ENCODE assay signal across 17 cellular contexts in the genomic region with DNA sequence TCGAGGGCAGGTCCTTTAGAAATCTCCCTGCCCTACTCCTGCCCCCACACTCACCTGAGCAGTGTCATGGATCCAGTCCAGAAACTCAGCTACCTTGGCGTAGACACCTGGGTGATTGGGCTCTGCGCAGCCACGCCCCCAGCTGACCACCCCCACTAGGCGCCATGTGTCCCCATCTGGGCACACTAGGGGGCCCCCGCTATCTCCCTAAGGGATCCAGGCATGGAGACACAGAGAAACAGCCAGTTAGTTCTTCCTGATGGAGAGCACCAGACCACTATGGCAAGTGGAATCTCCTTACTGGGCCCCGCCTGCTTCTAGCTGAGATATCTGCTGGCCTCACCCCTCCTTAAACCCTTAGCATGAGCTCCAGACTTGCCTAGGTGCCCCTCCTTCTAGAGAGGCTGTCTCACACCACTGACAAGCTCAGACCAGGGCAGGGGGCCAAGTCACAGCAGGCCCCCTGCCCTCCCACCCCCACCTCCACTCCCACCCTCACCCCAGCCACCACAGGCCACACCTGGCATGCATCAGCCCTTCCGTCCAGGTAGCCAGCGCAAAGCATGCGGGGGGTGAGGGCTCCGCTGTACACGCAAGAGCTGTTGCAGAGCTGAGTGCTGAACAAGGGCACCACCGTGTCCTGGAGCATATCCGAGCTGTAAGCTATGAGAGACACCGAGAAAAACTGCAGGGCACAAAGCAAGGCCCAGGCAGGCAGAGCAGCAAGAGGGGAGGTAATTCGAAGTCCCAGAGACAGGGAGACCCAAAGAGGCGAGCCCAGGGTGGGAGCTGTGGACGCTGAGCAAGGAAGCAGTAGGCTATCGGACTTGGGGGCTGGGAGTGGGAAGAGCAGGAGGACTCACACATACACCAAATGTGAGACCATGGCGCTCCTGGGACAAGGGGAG. TPM values are rescaled to one million over a fixed set of nuclear protein-coding genes. Genes with fewer than 3 reads are reported as not detected.
DNase-seq lines count a peak whose midpoint lies in the region; ATAC-seq, FAIRE-seq and TF ChIP-seq lines count a peak whose summit lies in the region.
"Had no signal": no experiment of that assay in that cellular context is flagged by ENCODE, and none has a peak within 500 bp of the region (broad histone marks: within the 10 kb centered on the region; RNA-seq: fewer than 3 reads in every experiment).

No MANE protein-coding gene starts in this region.

- POLR2A ChIA-PET in RWPE1 (lab: Yijun Ruan, JAX; ENCODE audit: low non-redundant PET) = interaction anchor here (0.6 kb wide), 1 partner anchor 13 kb away, joined by 3 read pairs; no protein-coding TSS in a partner anchor

- H3K9me3 ChIP-seq in smooth muscle cell (replicated peaks; ENCODE audit: low read depth) (no peaks in the 10 kb centered on the region), ovary (no peaks in the 10 kb centered on the region)

- H3K27me3 ChIP-seq in smooth muscle cell (ENCODE audit: low read depth) (no peaks in the 10 kb centered on the region), ovary (no peaks in the 10 kb centered on the region)

- H3K4me1 Mint-ChIP-seq in natural killer cell treated with Interleukin-12 subunit alpha and Interleukin-12 subunit beta and Interleukin-15 and Interleukin-18, amount 100 ng/mL, for 72 hours (ENCODE audit: low read depth in 2 of 2) = peaks cover 10 to 11% of the 10 kb centered on the region in 2 donors

- no peaks in the 10 kb centered on the region for H3K36me3 Mint-ChIP-seq in natural killer cell treated with Interleukin-12 subunit alpha and Interleukin-12 subunit beta and Interleukin-15 and Interleukin-18, amount 100 ng/mL, for 72 hours
- H3K36me3 Mint-ChIP-seq: activated naive CD8-positive, alpha-beta T cell treated with anti-CD3 and anti-CD28 coated beads, Interleukin-2, amount 10 ng/mL, durations not matched to agents 7 days and 5 days had no signal

- H3K9me3 Mint-ChIP-seq in natural killer cell treated with Interleukin-12 subunit alpha and Interleukin-12 subunit beta and Interleukin-15 and Interleukin-18, amount 100 ng/mL, for 72 hours = no peaks in the 10 kb centered on the region
- H3K9me3 Mint-ChIP-seq: activated naive CD8-positive, alpha-beta T cell treated with anti-CD3 and anti-CD28 coated beads, Interleukin-2, amount 10 ng/mL, durations not matched to agents 7 days and 5 days; brain; T-helper 1 cell treated with Interleukin-12 subunit alpha and Interleukin-12 subunit beta and Interleukin-4 antibody, amounts not matched to agents 30 μg/mL and 1 μg/mL, for 36 hours had no signal

- H3K4me3 Mint-ChIP-seq in natural killer cell treated with Interleukin-12 subunit alpha and Interleukin-12 subunit beta and Interleukin-15 and Interleukin-18, amount 100 ng/mL, for 72 hours = no peak overlapping the region
- H3K4me3 Mint-ChIP-seq: activated naive CD8-positive, alpha-beta T cell treated with anti-CD3 and anti-CD28 coated beads, Interleukin-2, amount 10 ng/mL, durations not matched to agents 7 days and 5 days; brain; T-helper 1 cell treated with Interleukin-12 subunit alpha and Interleukin-12 subunit beta and Interleukin-4 antibody, amounts not matched to agents 30 μg/mL and 1 μg/mL, for 36 hours had no signal

- no peaks in the 10 kb centered on the region for H3K4me1 ChIP-seq in smooth muscle cell (ENCODE audit: low read depth)
- no peaks in the 10 kb centered on the region for H3K4me1 ChIP-seq in ovary (ENCODE audit: insufficient read depth)

- H3K27ac Mint-ChIP-seq in natural killer cell treated with Interleukin-12 subunit alpha and Interleukin-12 subunit beta and Interleukin-15 and Interleukin-18, amount 100 ng/mL, for 72 hours = no peak overlapping the region
- H3K27ac Mint-ChIP-seq: activated naive CD8-positive, alpha-beta T cell treated with anti-CD3 and anti-CD28 coated beads, Interleukin-2, amount 10 ng/mL, durations not matched to agents 7 days and 5 days; T-helper 1 cell treated with Interleukin-12 subunit alpha and Interleukin-12 subunit beta and Interleukin-4 antibody, amounts not matched to agents 30 μg/mL and 1 μg/mL, for 36 hours had no signal

- no peak overlapping the region for H3K4me3 ChIP-seq in smooth muscle cell
- no peak overlapping the region for H3K4me3 ChIP-seq in ovary

- no peak for DNase-seq in HTR-8/SVneo (ENCODE audit: insufficient read length, low spot score)
- no peak for DNase-seq in RWPE1 (ENCODE audit: low spot score)
- DNase-seq in islet precursor cell = peak; percentile 37
- no peak for DNase-seq in smooth muscle cell (lab: John Stamatoyannopoulos, UW; ENCODE audit: unreplicated experiment)
- DNase-seq in left lobe of liver (ENCODE audit: low spot score) = no peak
- no peak for DNase-seq in natural killer cell treated with Interleukin-12 subunit alpha and Interleukin-12 subunit beta and Interleukin-15 and Interleukin-18, amount 100 ng/mL, for 72 hours (ENCODE audit: low spot score)
- no peak for DNase-seq in ovary
- DNase-seq: activated naive CD8-positive, alpha-beta T cell treated with anti-CD3 and anti-CD28 coated beads, Interleukin-2, amount 10 ng/mL, durations not matched to agents 7 days and 5 days; cortex of kidney; NCI-H1436; SHP77 treated with DMSO at 0.1 percent for 48 hours; stimulated activated CD4-positive, alpha-beta T cell treated with anti-CD3 and anti-CD28 coated beads, Interleukin-4, amount 100 ng/mL, for 24 hours had no signal

- no peaks in the 10 kb centered on the region for H3F3A ChIP-seq in smooth muscle cell (ENCODE audit: low read depth)

- TF ChIP-seq CTCF in RWPE1 (conservative IDR thresholded peaks at IDR 0.05; ENCODE audit: low read depth) = no peak
- TF ChIP-seq CTCF in smooth muscle cell (IDR thresholded peaks at IDR 0.05; ENCODE audit: borderline replicate concordance, insufficient read depth, poor library complexity, severe bottlenecking) = no peak
- no peak for TF ChIP-seq CTCF in ovary (IDR thresholded peaks at IDR 0.05)

- peak; percentile 85 for FAIRE-seq in HTR-8/SVneo (lab: Jason Lieb, UNC)

- H2AFZ ChIP-seq in smooth muscle cell (ENCODE audit: low read depth) = no peak overlapping the region

- peak overlapping the region; percentile 52 for H3K9ac ChIP-seq in smooth muscle cell (ENCODE audit: low read depth)

- no peaks in the 10 kb centered on the region for H3K36me3 ChIP-seq in smooth muscle cell (ENCODE audit: low read depth)
- H3K36me3 ChIP-seq in ovary = no peaks in the 10 kb centered on the region

- no peaks in the 10 kb centered on the region for H3K79me2 ChIP-seq in smooth muscle cell (ENCODE audit: low read depth)

- no peaks in the 10 kb centered on the region for H4K20me1 ChIP-seq in smooth muscle cell (ENCODE audit: low read depth)

- CTCF ChIA-PET in RWPE1 (lab: Yijun Ruan, JAX) = interaction anchor here (0.6 to 1.0 kb wide), 2 partner anchors 106 to 346 kb away, joined by 3 to 4 read pairs; no protein-coding TSS in a partner anchor

- peak overlapping the region; percentile 82 for H3K27ac ChIP-seq in RWPE1
- H3K27ac ChIP-seq in smooth muscle cell (ENCODE audit: low read depth) = peak overlapping the region; percentile 54
- no peak overlapping the region for H3K27ac ChIP-seq in ovary
- H3K27ac ChIP-seq: VCaP had no signal

- intact Hi-C loops in ovary (cut with DNase I) = no loop called here

- TF ChIP-seq POLR2A in ovary (IDR thresholded peaks at IDR 0.05) = no peak

- TF ChIP-seq EP300 in ovary (IDR thresholded peaks at IDR 0.05) = no peak

- no peak for ATAC-seq in left lobe of liver
- no peak for ATAC-seq in natural killer cell treated with Interleukin-12 subunit alpha and Interleukin-12 subunit beta and Interleukin-15 and Interleukin-18, amount 100 ng/mL, for 72 hours

- WGBS in smooth muscle cell (ENCODE audit: low lambda C conversion rate) = 89% methylated on average over 20 of the region's 20 CpGs
- WGBS in ovary, 3 donors = 89 to 92% (median 92%) methylated on average over 20 of the region's 20 CpGs

- peak overlapping the region; percentile 2 for H3K4me2 ChIP-seq in smooth muscle cell

- H3K27me3 Mint-ChIP-seq in natural killer cell treated with Interleukin-12 subunit alpha and Interleukin-12 subunit beta and Interleukin-15 and Interleukin-18, amount 100 ng/mL, for 72 hours = no peaks in the 10 kb centered on the region
- H3K27me3 Mint-ChIP-seq: activated naive CD8-positive, alpha-beta T cell treated with anti-CD3 and anti-CD28 coated beads, Interleukin-2, amount 10 ng/mL, durations not matched to agents 7 days and 5 days had no signal

RNA-seq across cellular contexts. Expression of gene TMPRSS5, which starts 16.1 kb away (rescaled TPM):
- total RNA-seq in smooth muscle cell (1.4 TPM in 1 of 2 replicates, not detected in the other), left lobe of liver (0.65 TPM), ovary (1 to 10 TPM in 1 of 7 donors, under 1 TPM in 5, not detected in 1; 0.60 to 1.1 (median 0.84) TPM)
- polyA plus RNA-seq in smooth muscle cell (0.13 and 0.43 TPM in 2 replicates), ovary (under 1 TPM in 1 of 2 donors, not detected in 1; 0.27 TPM)
- total RNA-seq in natural killer cell treated with Interleukin-12 subunit alpha and Interleukin-12 subunit beta and Interleukin-15 and Interleukin-18, amount 100 ng/mL, for 72 hours = 1 to 10 TPM in 1 of 2 donors, under 1 TPM in 1; 0.38 to 2.1 TPM
- total RNA-seq: H4, mononuclear cell had no signal

Comparison
In these comparisons a context has a peak if more than half of its experiments do, and no peak if none do; other contexts are left out.
1. H3K27ac ChIP-seq: peak in RWPE1 (single experiment) and smooth muscle cell (single experiment); none in ovary (0 of 2).